Comparison of ENCODE assay signal across 15 cellular contexts in genomic region chr3:99833833-99834583, GRCh38.
"Had no signal": no experiment of that assay in that cellular context is flagged by ENCODE, and none has a peak within 500 bp of the region (broad histone marks: within the 10 kb centered on the region; RNA-seq: fewer than 3 reads in every experiment).

No MANE protein-coding gene starts in this region.

- DNase-seq: activated B cell treated with CpG ODN at 0.5 μM for 24 hours; activated CD4-positive, alpha-beta T cell treated with anti-CD3 and anti-CD28 coated beads, Interleukin-2, amount 50 U/mL, for 1 hour; activated T-cell treated with anti-CD3 and anti-CD28 coated beads, Interleukin-2, amount 50 U/mL, for 4 hours; cortex of kidney; effector CD8-positive, alpha-beta T cell; left colon; natural killer cell; SIG-M5; stimulated activated CD4-positive, alpha-beta T cell treated with anti-CD3 and anti-CD28 coated beads, Interleukin-4, amount 100 ng/mL, for 1 hour; stimulated activated CD8-positive, alpha-beta memory T cell treated with anti-CD3 and anti-CD28 coated beads, Interleukin-4, amount 100 ng/mL, for 48 hours; stomach; T-helper 2 cell; thyroid gland had no signal

- H3K9me3 Mint-ChIP-seq: activated B cell treated with CpG ODN at 0.5 μM for 24 hours; activated T-cell treated with anti-CD3 and anti-CD28 coated beads, Interleukin-2, amount 50 U/mL, for 4 hours; brain; central memory CD8-positive, alpha-beta T cell; natural killer cell had no signal

- ATAC-seq: left colon, natural killer cell had no signal

- H3K4me3 ChIP-seq: stomach, thyroid gland had no signal

- H3K4me1 Mint-ChIP-seq: activated B cell treated with CpG ODN at 0.5 μM for 24 hours; central memory CD8-positive, alpha-beta T cell; natural killer cell had no signal

- H3K27ac Mint-ChIP-seq: activated B cell treated with CpG ODN at 0.5 μM for 24 hours, natural killer cell had no signal

- H3K27me3 ChIP-seq: stomach, thyroid gland had no signal

- H3K9me3 ChIP-seq: stomach, thyroid gland had no signal

- H3K4me3 Mint-ChIP-seq: activated B cell treated with CpG ODN at 0.5 μM for 24 hours; activated T-cell treated with anti-CD3 and anti-CD28 coated beads, Interleukin-2, amount 50 U/mL, for 4 hours; brain; central memory CD8-positive, alpha-beta T cell; natural killer cell had no signal

- H3K27ac ChIP-seq: stomach, thyroid gland had no signal

- H3K36me3 ChIP-seq: stomach, thyroid gland had no signal

- H3K36me3 Mint-ChIP-seq: brain, natural killer cell had no signal

- H3K27me3 Mint-ChIP-seq: activated B cell treated with CpG ODN at 0.5 μM for 24 hours; brain; central memory CD8-positive, alpha-beta T cell had no signal
